24 cellular contexts compared by ENCODE assay signal in genomic region chr17:73972901-73973300, GRCh38.
"Had no signal": no experiment of that assay in that cellular context is flagged by ENCODE, and none has a peak within 500 bp of the region (broad histone marks: within the 10 kb centered on the region; RNA-seq: fewer than 3 reads in every experiment).

No MANE protein-coding gene starts in this region.

- H3K27ac Mint-ChIP-seq: naive thymus-derived CD4-positive, alpha-beta T cell; progenitor cell of endocrine pancreas; stimulated activated effector memory CD8-positive, alpha-beta T cell treated with anti-CD3 and anti-CD28 coated beads, Interleukin-12 subunit alpha, Interleukin-12 subunit beta, amount 100 ng/mL, for 72 hours; type B pancreatic cell had no signal

- H3K9me3 Mint-ChIP-seq: stimulated activated effector memory CD8-positive, alpha-beta T cell treated with anti-CD3 and anti-CD28 coated beads, Interleukin-12 subunit alpha, Interleukin-12 subunit beta, amount 100 ng/mL, for 72 hours; type B pancreatic cell had no signal

- ATAC-seq: esophagus mucosa; gastrocnemius medialis; left lobe of liver; naive thymus-derived CD4-positive, alpha-beta T cell; right lobe of liver had no signal

- H3K4me3 Mint-ChIP-seq: naive thymus-derived CD4-positive, alpha-beta T cell; stimulated activated effector memory CD8-positive, alpha-beta T cell treated with anti-CD3 and anti-CD28 coated beads, Interleukin-12 subunit alpha, Interleukin-12 subunit beta, amount 100 ng/mL, for 72 hours; type B pancreatic cell had no signal

- DNase-seq: cortex of kidney; foreskin fibroblast; gastrocnemius medialis; head of caudate nucleus; kidney; mesenchymal stem cell; midbrain; naive thymus-derived CD4-positive, alpha-beta T cell; pancreas; right lobe of liver; stimulated activated CD4-positive, alpha-beta T cell treated with anti-CD3 and anti-CD28 coated beads, Interleukin-2, amount 100 ng/mL, for 24 hours; stimulated activated CD4-positive, alpha-beta T cell treated with anti-CD3 and anti-CD28 coated beads, Interleukin-4, amount 100 ng/mL, for 24 hours; stimulated activated naive CD4-positive, alpha-beta T cell treated with Interleukin-2 at 50 U/mL for 16 hours; stomach; thyroid gland had no signal

- H3K27me3 ChIP-seq: neutrophil, pancreas, right lobe of liver, thyroid gland had no signal

- H3K36me3 Mint-ChIP-seq: naive thymus-derived CD4-positive, alpha-beta T cell; stimulated activated effector memory CD8-positive, alpha-beta T cell treated with anti-CD3 and anti-CD28 coated beads, Interleukin-12 subunit alpha, Interleukin-12 subunit beta, amount 100 ng/mL, for 72 hours; type B pancreatic cell had no signal

- FAIRE-seq: kidney, pancreas, urothelium cell line had no signal

- H3K4me3 ChIP-seq: gastrocnemius medialis, pancreas, right lobe of liver, smooth muscle cell, stomach, thyroid gland had no signal

- H3K36me3 ChIP-seq: gastrocnemius medialis, neutrophil, pancreas, right lobe of liver, stomach, thyroid gland had no signal

- H3K9me3 ChIP-seq: gastrocnemius medialis, neutrophil, pancreas, right lobe of liver, stomach, thyroid gland had no signal

- H3K4me1 ChIP-seq: gastrocnemius medialis, pancreas, right lobe of liver, stomach had no signal

- H3K4me1 Mint-ChIP-seq: naive thymus-derived CD4-positive, alpha-beta T cell; stimulated activated effector memory CD8-positive, alpha-beta T cell treated with anti-CD3 and anti-CD28 coated beads, Interleukin-12 subunit alpha, Interleukin-12 subunit beta, amount 100 ng/mL, for 72 hours had no signal

- H3K27ac ChIP-seq: epithelial cell of prostate, gastrocnemius medialis, neutrophil, pancreas, right lobe of liver, stomach, thyroid gland had no signal
